Comparison of ENCODE assay signal across 26 cellular contexts in genomic region chr22:43563571-43563970, GRCh38.
"Had no signal": no experiment of that assay in that cellular context is flagged by ENCODE, and none has a peak within 500 bp of the region (broad histone marks: within the 10 kb centered on the region; RNA-seq: fewer than 3 reads in every experiment).

No MANE protein-coding gene starts in this region.

- H3K36me3 ChIP-seq: lower lobe of right lung, neutrophil, prostate gland, right atrium auricular region, thoracic aorta, tibial nerve, upper lobe of left lung had no signal

- H3K27me3 ChIP-seq: neutrophil, right atrium auricular region, tibial nerve, upper lobe of left lung had no signal

- H2AFZ ChIP-seq: parathyroid adenoma had no signal

- H3K9ac ChIP-seq: parathyroid adenoma had no signal

- FAIRE-seq: colon, frontal cortex, keratinocyte, urothelium cell line had no signal

- H3K9me3 ChIP-seq: lower lobe of right lung, neutrophil, prostate gland, right atrium auricular region, thoracic aorta had no signal

- H3K79me2 ChIP-seq: parathyroid adenoma had no signal

- H3K4me3 ChIP-seq: lower lobe of right lung, prostate gland, right atrium auricular region, smooth muscle cell, thoracic aorta, tibial nerve, upper lobe of left lung had no signal

- H3K4me2 ChIP-seq: smooth muscle cell had no signal

- H3K4me1 ChIP-seq: lower lobe of right lung, parathyroid adenoma, prostate gland, right atrium auricular region, tibial nerve, upper lobe of left lung had no signal

- H3K27ac ChIP-seq: lower lobe of right lung, neutrophil, parathyroid adenoma, prostate gland, right atrium auricular region, thoracic aorta, tibial nerve, upper lobe of left lung had no signal

- ATAC-seq: lower lobe of right lung, natural killer cell, sciatic nerve had no signal

- DNase-seq: central memory CD4-positive, alpha-beta T cell; effector memory CD4-positive, alpha-beta T cell; erythroblast; hypothalamus; left ventricle myocardium superior; lower lobe of right lung; midbrain; natural killer cell; stimulated activated CD4-positive, alpha-beta T cell treated with anti-CD3 and anti-CD28 coated beads, Interleukin-12 subunit alpha, Interleukin-12 subunit beta, amount 100 ng/mL, for 4 hours; stimulated activated CD4-positive, alpha-beta T cell treated with anti-CD3 and anti-CD28 coated beads, Interleukin-1b, Interleukin-23, amount 100 ng/mL, for 48 hours; stimulated activated CD4-positive, alpha-beta T cell treated with anti-CD3 and anti-CD28 coated beads, Interleukin-4, amount 100 ng/mL, for 1 hour; stimulated activated CD8-positive, alpha-beta memory T cell treated with anti-CD3 and anti-CD28 coated beads, Interleukin-4, amount 100 ng/mL, for 48 hours; stimulated activated naive CD4-positive, alpha-beta T cell treated with Interleukin-2 at 50 U/mL for 16 hours had no signal
